10 cellular contexts compared by ENCODE assay signal in the genomic region with DNA sequence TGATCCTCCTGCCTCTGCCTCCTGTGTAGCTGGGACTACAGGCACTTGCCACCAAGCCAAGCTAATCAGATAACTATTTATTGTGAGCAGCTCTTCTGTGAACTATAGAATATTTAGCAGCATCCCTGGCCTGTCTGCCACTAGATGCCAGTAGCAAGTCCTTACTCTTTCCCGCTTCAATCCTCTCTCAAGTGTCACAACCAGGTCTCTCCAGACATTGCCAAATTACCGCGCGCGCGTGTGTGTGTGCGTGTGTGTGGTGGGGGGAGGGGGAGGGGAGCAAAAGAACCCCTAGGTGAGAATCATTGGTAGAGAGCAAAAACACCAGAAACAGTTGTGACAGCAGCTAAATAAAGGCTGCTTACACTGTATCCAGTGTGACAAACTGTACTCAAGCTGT. TPM values are rescaled to one million over a fixed set of nuclear protein-coding genes. Genes with fewer than 3 reads are reported as not detected.
A peak's percentile ranks its signal among the peaks of the same experiment; 100 is the strongest.
DNase-seq lines count a peak whose midpoint lies in the region; ATAC-seq and TF ChIP-seq lines count a peak whose summit lies in the region.
"Had no signal": no experiment of that assay in that cellular context is flagged by ENCODE, and none has a peak within 500 bp of the region (broad histone marks: within the 10 kb centered on the region; RNA-seq: fewer than 3 reads in every experiment).

No MANE protein-coding gene starts in this region.

- POLR2A ChIA-PET in MCF 10A (lab: Yijun Ruan, JAX): interaction anchor here (0.9 to 2.3 kb wide), 3 partner anchors 28 to 55 kb away, joined by 3 to 15 read pairs (median 5); a partner anchor contains a TSS
- POLR2A ChIA-PET in RWPE1 (lab: Yijun Ruan, JAX; ENCODE audit: low non-redundant PET): no interaction called here
- POLR2A ChIA-PET in activated CD4-positive, alpha-beta memory T cell treated with anti-CD3 and anti-CD28 coated beads, Interleukin-2, amount 10 ng/mL, durations not matched to agents 7 days and 5 days (lab: Charles Lee): interaction anchor here (1.0 kb wide), 1 partner anchor 41 kb away, joined by 3 read pairs; no protein-coding TSS in a partner anchor

- H3K4me3 Mint-ChIP-seq in MCF 10A (ENCODE audit: unreplicated experiment): no peak overlapping the region
- no peak overlapping the region for H3K4me3 Mint-ChIP-seq in activated CD4-positive, alpha-beta memory T cell treated with anti-CD3 and anti-CD28 coated beads, Interleukin-2, amount 10 ng/mL, durations not matched to agents 7 days and 5 days

- H3K9me3 Mint-ChIP-seq in MCF 10A (ENCODE audit: unreplicated experiment): no peaks in the 10 kb centered on the region
- H3K9me3 Mint-ChIP-seq in activated CD4-positive, alpha-beta memory T cell treated with anti-CD3 and anti-CD28 coated beads, Interleukin-2, amount 10 ng/mL, durations not matched to agents 7 days and 5 days: no peaks in the 10 kb centered on the region

- ATAC-seq in upper lobe of right lung: peak; percentile 70

- DNase-seq in MCF 10A (ENCODE audit: unreplicated experiment) (no peak), breast epithelium (ENCODE audit: low spot score in 2 of 2) (no peak), RWPE1 (ENCODE audit: low spot score) (no peak), fibroblast of pulmonary artery (ENCODE audit: low read depth) (peak; percentile 28), upper lobe of right lung (no peak), SHP77 (lab: John Stamatoyannopoulos, UW) (no peak), inferior parietal cortex (ENCODE audit: extremely low spot score) (no peak)
- no peak for DNase-seq in activated CD4-positive, alpha-beta memory T cell treated with anti-CD3 and anti-CD28 coated beads, Interleukin-2, amount 10 ng/mL, durations not matched to agents 7 days and 5 days
- DNase-seq: NCI-H2081 treated with DMSO at 0.1 percent for 48 hours, uterus had no signal

- peaks cover 9% of the 10 kb centered on the region for H3K36me3 Mint-ChIP-seq in MCF 10A (ENCODE audit: insufficient read depth, unreplicated experiment)
- H3K36me3 Mint-ChIP-seq in activated CD4-positive, alpha-beta memory T cell treated with anti-CD3 and anti-CD28 coated beads, Interleukin-2, amount 10 ng/mL, durations not matched to agents 7 days and 5 days (ENCODE audit: low read depth): peaks cover 8% of the 10 kb centered on the region

- H3K9me3 ChIP-seq in breast epithelium (no peaks in the 10 kb centered on the region), upper lobe of right lung (no peaks in the 10 kb centered on the region)
- H3K9me3 ChIP-seq: uterus had no signal

- no peak for TF ChIP-seq CTCF in MCF 10A (IDR thresholded peaks at IDR 0.05; ENCODE audit: unreplicated experiment)
- no peak for TF ChIP-seq CTCF in breast epithelium (IDR thresholded peaks at IDR 0.05)
- TF ChIP-seq CTCF in RWPE1 (conservative IDR thresholded peaks at IDR 0.05; ENCODE audit: low read depth): no peak
- peak; percentile 13 for TF ChIP-seq CTCF in fibroblast of pulmonary artery (IDR thresholded peaks at IDR 0.05; ENCODE audit: low read length, missing control alignments)
- no peak for TF ChIP-seq CTCF in upper lobe of right lung (IDR thresholded peaks at IDR 0.05)

- no peaks in the 10 kb centered on the region for H3K4me1 ChIP-seq in breast epithelium
- peaks cover 27% of the 10 kb centered on the region for H3K4me1 ChIP-seq in upper lobe of right lung

- BruUV-seq in MCF 10A (replicated peaks; lab: Mats Ljungman, UMichigan): no TSS peak

- no peaks in the 10 kb centered on the region for H3K27me3 ChIP-seq in breast epithelium
- no peaks in the 10 kb centered on the region for H3K27me3 ChIP-seq in upper lobe of right lung
- H3K27me3 ChIP-seq: uterus had no signal

- TF ChIP-seq POLR2A in breast epithelium (IDR thresholded peaks at IDR 0.05): no peak

- no peaks in the 10 kb centered on the region for H3K27me3 Mint-ChIP-seq in MCF 10A (ENCODE audit: insufficient read depth, unreplicated experiment)
- no peaks in the 10 kb centered on the region for H3K27me3 Mint-ChIP-seq in activated CD4-positive, alpha-beta memory T cell treated with anti-CD3 and anti-CD28 coated beads, Interleukin-2, amount 10 ng/mL, durations not matched to agents 7 days and 5 days

- CTCF ChIA-PET in MCF 10A (lab: Yijun Ruan, JAX): interaction anchor here (0.5 to 1.3 kb wide), 4 partner anchors 9 to 195 kb away, joined by 3 to 5 read pairs (median 4); no protein-coding TSS in a partner anchor
- CTCF ChIA-PET in RWPE1 (lab: Yijun Ruan, JAX): interaction anchor here (0.6 kb wide), 1 partner anchor 16 kb away, joined by 3 read pairs; no protein-coding TSS in a partner anchor
- CTCF ChIA-PET in activated CD4-positive, alpha-beta memory T cell treated with anti-CD3 and anti-CD28 coated beads, Interleukin-2, amount 10 ng/mL, durations not matched to agents 7 days and 5 days (lab: Charles Lee): interaction anchor here (1.6 kb wide), 1 partner anchor 18 kb away, joined by 5 read pairs; no protein-coding TSS in a partner anchor

- intact Hi-C loops in MCF 10A (cut with micrococcal nuclease): no loop called here
- intact Hi-C loops in breast epithelium (cut with DNase I; ENCODE audit: low total_unique reads): no loop called here
- intact Hi-C loops in upper lobe of right lung (cut with DNase I): no loop called here

- H3K27ac ChIP-seq in breast epithelium (no peak overlapping the region), RWPE1 (peak overlapping the region; percentile 57), upper lobe of right lung (no peak overlapping the region)
- H3K27ac ChIP-seq: uterus had no signal

- H3K4me1 Mint-ChIP-seq in MCF 10A (ENCODE audit: insufficient read depth, unreplicated experiment): peaks cover 6% of the 10 kb centered on the region
- H3K4me1 Mint-ChIP-seq in activated CD4-positive, alpha-beta memory T cell treated with anti-CD3 and anti-CD28 coated beads, Interleukin-2, amount 10 ng/mL, durations not matched to agents 7 days and 5 days: peaks cover 3% of the 10 kb centered on the region

- peak overlapping the region; percentile 69 for H3K27ac Mint-ChIP-seq in MCF 10A (ENCODE audit: low read depth, unreplicated experiment)
- no peak overlapping the region for H3K27ac Mint-ChIP-seq in activated CD4-positive, alpha-beta memory T cell treated with anti-CD3 and anti-CD28 coated beads, Interleukin-2, amount 10 ng/mL, durations not matched to agents 7 days and 5 days

- no peaks in the 10 kb centered on the region for H3K36me3 ChIP-seq in breast epithelium
- H3K36me3 ChIP-seq in upper lobe of right lung: no peaks in the 10 kb centered on the region
- H3K36me3 ChIP-seq: uterus had no signal

- H3K4me3 ChIP-seq in breast epithelium (no peak overlapping the region), fibroblast of pulmonary artery (replicated peaks; ENCODE audit: low read depth, low read length) (no peak overlapping the region), upper lobe of right lung (no peak overlapping the region)
- H3K4me3 ChIP-seq: uterus had no signal

RNA-seq across cellular contexts. Expression of a gene that starts 49.9 kb away (rescaled TPM):
- total RNA-seq in MCF 10A (2022) (46.4 and 49.7 TPM in 2 replicates), breast epithelium (10 to 100 TPM; 23.0 to 29.9 (median 23.6) TPM), upper lobe of right lung (46.0 TPM)
- total RNA-seq in activated CD4-positive, alpha-beta memory T cell treated with anti-CD3 and anti-CD28 coated beads, Interleukin-2, amount 10 ng/mL, durations not matched to agents 7 days and 5 days: 10 to 100 TPM; 44.8 to 46.3 TPM
